In the genomic region with DNA sequence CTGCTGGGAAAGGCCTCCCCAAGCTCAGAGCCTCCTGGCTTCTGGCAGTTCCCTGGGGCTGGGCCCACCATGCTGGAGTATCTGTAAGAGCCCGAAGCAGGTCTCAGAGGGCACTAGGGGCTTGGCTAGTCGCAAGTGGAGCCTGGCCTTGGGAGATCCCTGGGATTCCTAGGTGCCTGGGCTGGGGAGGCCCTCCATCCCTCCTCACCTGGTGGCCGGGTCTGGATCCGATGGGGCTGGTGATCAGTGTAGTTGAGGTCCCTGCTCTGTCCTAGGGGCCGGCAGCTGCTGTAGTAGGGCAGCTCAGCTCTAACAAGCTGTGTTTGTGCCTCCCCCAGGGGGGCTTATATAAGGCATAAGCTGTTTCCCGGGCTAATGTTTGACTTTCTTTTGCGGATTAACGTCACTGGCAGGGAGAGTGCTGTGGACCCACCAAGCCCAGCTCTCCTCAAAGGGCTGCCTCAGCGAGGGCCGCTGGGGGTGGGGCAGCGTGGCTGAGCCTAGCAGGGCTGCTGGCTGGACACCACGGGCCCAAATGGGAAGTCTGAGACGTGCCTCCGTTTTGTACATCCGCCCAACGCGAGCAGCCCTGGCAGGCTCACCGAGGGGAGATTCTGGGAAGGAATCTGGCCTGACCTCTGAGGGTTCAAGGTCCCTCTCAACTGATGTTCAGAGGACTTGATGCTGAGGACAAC, we compare ENCODE assay signal across 34 cellular contexts. TPM values are rescaled to one million over a fixed set of nuclear protein-coding genes. Genes with fewer than 3 reads are reported as not detected.
DNase-seq lines count a peak whose midpoint lies in the region; ATAC-seq and TF ChIP-seq lines count a peak whose summit lies in the region.
"Had no signal": no experiment of that assay in that cellular context is flagged by ENCODE, and none has a peak within 500 bp of the region (broad histone marks: within the 10 kb centered on the region; RNA-seq: fewer than 3 reads in every experiment).

A gene with protein sequence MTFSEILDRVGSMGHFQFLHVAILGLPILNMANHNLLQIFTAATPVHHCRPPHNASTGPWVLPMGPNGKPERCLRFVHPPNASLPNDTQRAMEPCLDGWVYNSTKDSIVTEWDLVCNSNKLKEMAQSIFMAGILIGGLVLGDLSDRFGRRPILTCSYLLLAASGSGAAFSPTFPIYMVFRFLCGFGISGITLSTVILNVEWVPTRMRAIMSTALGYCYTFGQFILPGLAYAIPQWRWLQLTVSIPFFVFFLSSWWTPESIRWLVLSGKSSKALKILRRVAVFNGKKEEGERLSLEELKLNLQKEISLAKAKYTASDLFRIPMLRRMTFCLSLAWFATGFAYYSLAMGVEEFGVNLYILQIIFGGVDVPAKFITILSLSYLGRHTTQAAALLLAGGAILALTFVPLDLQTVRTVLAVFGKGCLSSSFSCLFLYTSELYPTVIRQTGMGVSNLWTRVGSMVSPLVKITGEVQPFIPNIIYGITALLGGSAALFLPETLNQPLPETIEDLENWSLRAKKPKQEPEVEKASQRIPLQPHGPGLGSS (minus strand): TSS at position 321 of the 695 bp plus-strand sequence. CDS start 883 bp downstream, outside the sequence.

- no peak within 1 kb of the TSS for H4K8ac ChIP-seq in mesendoderm (ENCODE audit: low read depth, low read length)

- H3K4me2 ChIP-seq in mesendoderm (ENCODE audit: low read length): no peak within 1 kb of the TSS

- H3K36me3 Mint-ChIP-seq in WTC11: no peaks in the 10 kb centered on the region
- H3K36me3 Mint-ChIP-seq: activated naive CD4-positive, alpha-beta T cell treated with anti-CD3 and anti-CD28 coated beads, Interleukin-2, amount 50 U/mL, for 72 hours; CD14-positive monocyte; immature natural killer cell; stimulated activated memory B cell treated with anti-CD40 and anti-IgM and Interleukin-4, amounts not matched to agents 10 μg/mL and 1 μg/mL and 100 μg/mL, for 72 hours; type B pancreatic cell had no signal

- H3K4ac ChIP-seq in mesendoderm (ENCODE audit: low read depth, low read length): no peak within 1 kb of the TSS

- POLR2A ChIA-PET in WTC11 (lab: Charles Lee): interaction anchor here (0.5 kb wide), 1 partner anchor 1134 kb away, joined by 5 read pairs; no protein-coding TSS in a partner anchor

- TF ChIP-seq POLR2A in testis (IDR thresholded peaks at IDR 0.05): no peak

- H3K4me3 ChIP-seq in mesendoderm (ENCODE audit: low read length): no peak within 1 kb of the TSS
- H3K4me3 ChIP-seq in testis: no peak within 1 kb of the TSS
- H3K4me3 ChIP-seq: gastroesophageal sphincter, left ventricle myocardium inferior, psoas muscle, skin epidermis had no signal

- no peak within 1 kb of the TSS for H3K9ac ChIP-seq in mesendoderm (ENCODE audit: low read length)

- H3K9me3 Mint-ChIP-seq in WTC11: no peaks in the 10 kb centered on the region
- H3K9me3 Mint-ChIP-seq: activated CD8-positive, alpha-beta T cell treated with anti-CD3 and anti-CD28 coated beads for 36 hours; activated naive CD4-positive, alpha-beta T cell treated with anti-CD3 and anti-CD28 coated beads, Interleukin-2, amount 50 U/mL, for 72 hours; activated T-helper 2 cell treated with anti-CD3 and anti-CD28 coated beads, Interferon-gamma antibody, Interleukin-2, Interleukin-4, amounts not matched to agents 10 μg/mL and 5 μg/mL and 100 μg/mL, durations not matched to agents 14 hours and 24 hours and 36 hours; CD14-positive monocyte; immature natural killer cell; stimulated activated memory B cell treated with anti-CD40 and anti-IgM and Interleukin-4, amounts not matched to agents 10 μg/mL and 1 μg/mL and 100 μg/mL, for 72 hours; type B pancreatic cell had no signal

- H3K79me1 ChIP-seq in mesendoderm (ENCODE audit: low read length): no peaks in the 10 kb centered on the region

- no peak within 1 kb of the TSS for H3K23ac ChIP-seq in mesendoderm (ENCODE audit: low read length)

- ATAC-seq in WTC11: peak; percentile 27
- no peak for ATAC-seq in GM18498 (IDR thresholded peaks at IDR 0.05; ENCODE audit: unreplicated experiment)
- ATAC-seq: activated CD8-positive, alpha-beta T cell treated with anti-CD3 and anti-CD28 coated beads for 36 hours; activated naive CD4-positive, alpha-beta T cell treated with anti-CD3 and anti-CD28 coated beads, Interleukin-2, amount 50 U/mL, for 72 hours; gastroesophageal sphincter; Panc1; psoas muscle; stimulated activated memory B cell treated with anti-CD40 and anti-IgM and Interleukin-4, amounts not matched to agents 10 μg/mL and 1 μg/mL and 100 μg/mL, for 72 hours had no signal

- intact Hi-C loops in testis (cut with DNase I; ENCODE audit: low total_unique reads): no loop called here

- no peak within 1 kb of the TSS for H3K56ac ChIP-seq in mesendoderm (ENCODE audit: low read length)

- peaks cover 20% of the 10 kb centered on the region for H3K4me1 Mint-ChIP-seq in WTC11
- H3K4me1 Mint-ChIP-seq: CD14-positive monocyte; immature natural killer cell; stimulated activated memory B cell treated with anti-CD40 and anti-IgM and Interleukin-4, amounts not matched to agents 10 μg/mL and 1 μg/mL and 100 μg/mL, for 72 hours had no signal

- H2AK5ac ChIP-seq in mesendoderm (ENCODE audit: low read length): no peak within 1 kb of the TSS

- no peak within 1 kb of the TSS for H2BK15ac ChIP-seq in mesendoderm (replicated peaks; ENCODE audit: low read depth)

- H2BK120ac ChIP-seq in mesendoderm (ENCODE audit: low read depth, low read length): no peak within 1 kb of the TSS

- no peak within 1 kb of the TSS for H4K5ac ChIP-seq in mesendoderm (ENCODE audit: low read length)

- H3K4me3 Mint-ChIP-seq in WTC11: no peak within 1 kb of the TSS
- H3K4me3 Mint-ChIP-seq: activated CD8-positive, alpha-beta T cell treated with anti-CD3 and anti-CD28 coated beads for 36 hours; CD14-positive monocyte; immature natural killer cell; stimulated activated memory B cell treated with anti-CD40 and anti-IgM and Interleukin-4, amounts not matched to agents 10 μg/mL and 1 μg/mL and 100 μg/mL, for 72 hours; type B pancreatic cell had no signal

- peaks cover 5% of the 10 kb centered on the region; the same call in 1 of the 2 replicates for H3K27me3 Mint-ChIP-seq in WTC11 (ENCODE audit: low read depth)

- H3K79me2 ChIP-seq in mesendoderm (ENCODE audit: control insufficient read depth, insufficient read depth, low read length): no peaks in the 10 kb centered on the region

- WGBS in mesendoderm (ENCODE audit: extremely low coverage, insufficient coverage, low lambda C conversion rate): no CpG with 5 or more reads among the region's 18 CpGs
- 34 to 64% methylated on average over 7 to 18 of the region's 18 CpGs for WGBS in testis, 2 donors

- H3K27ac Mint-ChIP-seq in WTC11: no peak within 1 kb of the TSS
- H3K27ac Mint-ChIP-seq: activated CD8-positive, alpha-beta T cell treated with anti-CD3 and anti-CD28 coated beads for 36 hours; activated naive CD4-positive, alpha-beta T cell treated with anti-CD3 and anti-CD28 coated beads, Interleukin-2, amount 50 U/mL, for 72 hours; activated T-helper 2 cell treated with anti-CD3 and anti-CD28 coated beads, Interferon-gamma antibody, Interleukin-2, Interleukin-4, amounts not matched to agents 10 μg/mL and 5 μg/mL and 100 μg/mL, durations not matched to agents 14 hours and 24 hours and 36 hours; immature natural killer cell; stimulated activated memory B cell treated with anti-CD40 and anti-IgM and Interleukin-4, amounts not matched to agents 10 μg/mL and 1 μg/mL and 100 μg/mL, for 72 hours; type B pancreatic cell had no signal

- H3K27ac ChIP-seq in mesendoderm (ENCODE audit: low read depth, low read length): no peak within 1 kb of the TSS
- no peak within 1 kb of the TSS for H3K27ac ChIP-seq in testis
- H3K27ac ChIP-seq: left ventricle myocardium inferior, psoas muscle, skin epidermis had no signal

- H3K18ac ChIP-seq in mesendoderm (ENCODE audit: low read length): no peak within 1 kb of the TSS

- H3K4me1 ChIP-seq in mesendoderm (ENCODE audit: control insufficient read depth, low read depth, low read length) (no peaks in the 10 kb centered on the region), testis (peaks cover 13% of the 10 kb centered on the region)
- H3K4me1 ChIP-seq: psoas muscle had no signal

- H3K9me3 ChIP-seq in testis: no peaks in the 10 kb centered on the region
- H3K9me3 ChIP-seq: Caco-2, gastroesophageal sphincter, left ventricle myocardium inferior, psoas muscle had no signal

- DNase-seq in activated CD8-positive, alpha-beta memory T cell treated with anti-CD3 and anti-CD28 coated beads for 24 hours: peak; percentile 47
- no peak for DNase-seq in activated CD8-positive, alpha-beta memory T cell treated with anti-CD3 and anti-CD28 coated beads, Interleukin-2, amount 50 U/mL, for 48 hours
- DNase-seq in WTC11 (ENCODE audit: low spot score): no peak
- DNase-seq in mesendoderm: peak; percentile 50
- peak; percentile 40 for DNase-seq in testis
- DNase-seq in mucosa of gallbladder (ENCODE audit: low spot score): no peak
- no peak for DNase-seq in NCI-H524 treated with DMSO at 0.1 percent for 48 hours (lab: John Stamatoyannopoulos, UW)
- DNase-seq: activated CD8-positive, alpha-beta T cell treated with anti-CD3 and anti-CD28 coated beads for 36 hours; activated T-cell treated with anti-CD3 and anti-CD28 coated beads for 4 hours; Caco-2; DMS79 treated with DMSO at 0.1 percent for 48 hours; GF-D8; immature natural killer cell; KBM-7; left ventricle myocardium inferior; NCI-H1092 treated with DMSO at 0.1 percent for 48 hours; NCI-H187 treated with DMSO at 0.1 percent for 48 hours; NCI-H2171 treated with DMSO at 0.1 percent for 48 hours; NCI-H510A treated with DMSO at 0.1 percent for 48 hours; psoas muscle; SHP77 treated with DMSO at 0.1 percent for 48 hours had no signal

- H2BK5ac ChIP-seq in mesendoderm (ENCODE audit: low read length): no peak within 1 kb of the TSS

- H3K36me3 ChIP-seq in mesendoderm (ENCODE audit: control insufficient read depth, insufficient read depth, low read length) (no peaks in the 10 kb centered on the region), testis (ENCODE audit: low read depth, missing control alignments) (no peaks in the 10 kb centered on the region)
- H3K36me3 ChIP-seq: gastroesophageal sphincter, left ventricle myocardium inferior had no signal

- CTCF ChIA-PET in WTC11 (lab: Charles Lee): interaction anchor here (0.9 to 2.2 kb wide), 5 partner anchors 16 to 110 kb away, joined by 4 to 13 read pairs (median 6); no protein-coding TSS in a partner anchor

- H3K27me3 ChIP-seq in mesendoderm (ENCODE audit: insufficient read depth, low read length, poor library complexity) (no peaks in the 10 kb centered on the region), testis (no peaks in the 10 kb centered on the region)

- no peak for TF ChIP-seq CTCF in WTC11 (IDR thresholded peaks at IDR 0.05)
- TF ChIP-seq CTCF in testis (IDR thresholded peaks at IDR 0.05): no peak

TF ChIP-seq in WTC11, 78 proteins besides CTCF, POLR2A, EP300 and RAD21 (continues in another document):
- no peak for TF ChIP-seq ZNF219 (CRISPR knock-in tag; IDR thresholded peaks at IDR 0.05; ENCODE audit: borderline replicate concordance)

RNA-seq across cellular contexts. Expression of the gene that starts here (rescaled TPM):
- total RNA-seq in WTC11 (2021): not detected in 3 replicates
- not detected for polyA plus RNA-seq in mesendoderm (2013, experiment 1 of 2)
- polyA plus RNA-seq in mesendoderm (2013, experiment 2 of 2): not detected
- under 1 TPM in 1 of 2 donors, not detected in 1; 0.06 TPM for total RNA-seq in testis
- polyA plus RNA-seq in testis (ENCODE audit: insufficient read depth, low read depth, low replicate concordance): not detected
- total RNA-seq in mucosa of gallbladder: not detected
- total RNA-seq: A172; activated CD8-positive, alpha-beta T cell treated with anti-CD3 and anti-CD28 coated beads for 36 hours; activated naive CD4-positive, alpha-beta T cell treated with anti-CD3 and anti-CD28 coated beads, Interleukin-2, amount 50 U/mL, for 72 hours; activated T-helper 2 cell treated with anti-CD3 and anti-CD28 coated beads, Interferon-gamma antibody, Interleukin-2, Interleukin-4, amounts not matched to agents 10 μg/mL and 5 μg/mL and 100 μg/mL, durations not matched to agents 14 hours and 24 hours and 36 hours; Caco-2; chondrocyte; gastroesophageal sphincter; left ventricle myocardium inferior; M059J; psoas muscle; T-helper 2 cell treated with Interferon-gamma antibody and Interleukin-4, amounts not matched to agents 100 ng/mL and 5 ng/mL, for 36 hours had no signal
- polyA plus RNA-seq: CD14-positive monocyte, immature natural killer cell, psoas muscle had no signal

Comparison
In these comparisons a context has a peak if more than half of its experiments do, and no peak if none do; other contexts are left out.
1. DNase-seq: peak in activated CD8-positive, alpha-beta memory T cell treated with anti-CD3 and anti-CD28 coated beads for 24 hours (single experiment) and mesendoderm (single experiment); none in activated CD8-positive, alpha-beta memory T cell treated with anti-CD3 and anti-CD28 coated beads, Interleukin-2, amount 50 U/mL, for 48 hours (single experiment), WTC11 (single experiment), mucosa of gallbladder (single experiment) and NCI-H524 treated with DMSO at 0.1 percent for 48 hours (single experiment).
2. Peak in ATAC-seq in WTC11; RNA of the gene not detected or under 1 TPM.
3. Peak in DNase-seq in testis; RNA of the gene not detected or under 1 TPM.